In genomic region chr6:140708386-140708785, GRCh38 we compare ENCODE assay signal across 22 cellular contexts.
"Had no signal": no experiment of that assay in that cellular context is flagged by ENCODE, and none has a peak within 500 bp of the region (broad histone marks: within the 10 kb centered on the region; RNA-seq: fewer than 3 reads in every experiment).

No MANE protein-coding gene starts in this region.

- H3K4me3 Mint-ChIP-seq: activated CD4-positive, alpha-beta memory T cell treated with anti-CD3 and anti-CD28 coated beads for 36 hours; activated naive CD8-positive, alpha-beta T cell; activated T-helper 1 cell treated with anti-CD3 and anti-CD28 coated beads, Interleukin-12 subunit alpha, Interleukin-12 subunit beta, Interleukin-2, Interleukin-4 antibody, amounts not matched to agents 30 ng/mL and 10 ng/mL and 1 ng/mL, durations not matched to agents 14 hours and 24 hours and 36 hours; naive B cell; stimulated activated effector memory CD8-positive, alpha-beta T cell treated with anti-CD3 and anti-CD28 coated beads, Interleukin-12 subunit alpha, Interleukin-12 subunit beta, amount 100 ng/mL, for 72 hours had no signal

- H3K4me1 ChIP-seq: body of pancreas, gastrocnemius medialis, upper lobe of left lung had no signal

- H3K4me1 Mint-ChIP-seq: stimulated activated effector memory CD8-positive, alpha-beta T cell treated with anti-CD3 and anti-CD28 coated beads, Interleukin-12 subunit alpha, Interleukin-12 subunit beta, amount 100 ng/mL, for 72 hours had no signal

- H3K9me3 ChIP-seq: body of pancreas, gastrocnemius medialis, neutrophil, upper lobe of left lung had no signal

- H3K36me3 ChIP-seq: gastrocnemius medialis, neutrophil, thoracic aorta, upper lobe of left lung, WERI-Rb-1 had no signal

- H3K27me3 ChIP-seq: body of pancreas, dorsolateral prefrontal cortex, gastrocnemius medialis, neutrophil, upper lobe of left lung had no signal

- H3K4me3 ChIP-seq: body of pancreas, dorsolateral prefrontal cortex, gastrocnemius medialis, thoracic aorta, upper lobe of left lung had no signal

- ATAC-seq: body of pancreas; gastrocnemius medialis; left lobe of liver; sciatic nerve; stimulated activated effector memory CD8-positive, alpha-beta T cell treated with anti-CD3 and anti-CD28 coated beads, Interleukin-12 subunit alpha, Interleukin-12 subunit beta, amount 100 ng/mL, for 72 hours had no signal

- FAIRE-seq: keratinocyte had no signal

- H3K9me3 Mint-ChIP-seq: activated CD4-positive, alpha-beta memory T cell treated with anti-CD3 and anti-CD28 coated beads for 36 hours; stimulated activated effector memory CD8-positive, alpha-beta T cell treated with anti-CD3 and anti-CD28 coated beads, Interleukin-12 subunit alpha, Interleukin-12 subunit beta, amount 100 ng/mL, for 72 hours had no signal

- H3K27me3 Mint-ChIP-seq: activated CD4-positive, alpha-beta memory T cell treated with anti-CD3 and anti-CD28 coated beads for 36 hours; activated naive CD8-positive, alpha-beta T cell had no signal

- H3K27ac Mint-ChIP-seq: activated CD4-positive, alpha-beta memory T cell treated with anti-CD3 and anti-CD28 coated beads for 36 hours; activated naive CD8-positive, alpha-beta T cell; activated T-helper 1 cell treated with anti-CD3 and anti-CD28 coated beads, Interleukin-12 subunit alpha, Interleukin-12 subunit beta, Interleukin-2, Interleukin-4 antibody, amounts not matched to agents 30 ng/mL and 10 ng/mL and 1 ng/mL, durations not matched to agents 14 hours and 24 hours and 36 hours; stimulated activated effector memory CD8-positive, alpha-beta T cell treated with anti-CD3 and anti-CD28 coated beads, Interleukin-12 subunit alpha, Interleukin-12 subunit beta, amount 100 ng/mL, for 72 hours had no signal

- H3K36me3 Mint-ChIP-seq: activated CD4-positive, alpha-beta memory T cell treated with anti-CD3 and anti-CD28 coated beads for 36 hours; activated naive CD8-positive, alpha-beta T cell; naive B cell; stimulated activated effector memory CD8-positive, alpha-beta T cell treated with anti-CD3 and anti-CD28 coated beads, Interleukin-12 subunit alpha, Interleukin-12 subunit beta, amount 100 ng/mL, for 72 hours had no signal

- DNase-seq: activated CD4-positive, alpha-beta memory T cell treated with anti-CD3 and anti-CD28 coated beads for 36 hours; activated gamma-delta T cell treated with Interleukin-2 at 50 U/mL for 16 hours; activated T-cell treated with anti-CD3 and anti-CD28 coated beads for 4 hours; amniotic stem cell; body of pancreas; dorsolateral prefrontal cortex; gastrocnemius medialis; head of caudate nucleus; naive B cell; stimulated activated CD4-positive, alpha-beta T cell treated with anti-CD3 and anti-CD28 coated beads, Interleukin-4, amount 100 ng/mL, for 24 hours; T-helper 2 cell; upper lobe of left lung; WERI-Rb-1 had no signal

- H3K27ac ChIP-seq: body of pancreas, dorsolateral prefrontal cortex, epithelial cell of prostate, gastrocnemius medialis, neutrophil, thoracic aorta, upper lobe of left lung, WERI-Rb-1 had no signal
